Comparison of ENCODE assay signal across 8 cellular contexts in genomic region chr21:31659286-31660133, GRCh38. TPM values are rescaled to one million over a fixed set of nuclear protein-coding genes. Genes with fewer than 3 reads are reported as not detected.
DNase-seq lines count a peak whose midpoint lies in the region; ATAC-seq and TF ChIP-seq lines count a peak whose summit lies in the region.

TSS of gene SOD1 (plus strand) at chr21:31659693. CDS start at chr21:31659770, 77 bp downstream.

- peaks cover 28% of the 10 kb centered on the region for H3K36me3 Mint-ChIP-seq in type B pancreatic cell

- H3K9me3 ChIP-seq in adrenal gland (replicated peaks in 1 of 3) (no peaks in the 10 kb centered on the region), heart right ventricle (no peaks in the 10 kb centered on the region)

- H3K4me3 Mint-ChIP-seq in type B pancreatic cell = peak within 1 kb of the TSS; percentile 100

- intact Hi-C loops in adrenal gland (cut with DNase I) (no loop called here), heart right ventricle (cut with DNase I) (loop anchor here in 1 of 10 donors (5.0 kb wide), 1 partner anchor 73 kb away; the partner anchor contains the start of gene SCAF4), posterior cingulate gyrus (cut with DNase I) (loop anchor here (1.0 kb wide), 1 partner anchor 73 kb away; the partner anchor contains the start of gene SCAF4)

- H3K9me3 Mint-ChIP-seq in type B pancreatic cell = peaks cover 5% of the 10 kb centered on the region

- TF ChIP-seq CTCF in adrenal gland (IDR thresholded peaks at IDR 0.05) (peak in 4 of 6 experiments; percentile 23 to 42 (median 24)), heart right ventricle (IDR thresholded peaks at IDR 0.05) (peak in 7 of 9 donors; percentile 13 to 50 (median 29)), type B pancreatic cell (conservative IDR thresholded peaks at IDR 0.05) (peak; percentile 15)

- H3K36me3 ChIP-seq in adrenal gland (replicated peaks in 1 of 2) (peaks cover 0 to 12% of the 10 kb centered on the region in 2 donors), heart right ventricle (peaks cover 0 to 25% (median 3%) of the 10 kb centered on the region in 9 donors)

- ATAC-seq in HG02884 (IDR thresholded peaks at IDR 0.05; ENCODE audit: unreplicated experiment) = peak; percentile 92
- peak; percentile 96 to 99 (median 98) for ATAC-seq in heart right ventricle

- H3K27me3 ChIP-seq in adrenal gland (no peaks in the 10 kb centered on the region), heart right ventricle (no peaks in the 10 kb centered on the region)

- no peaks in the 10 kb centered on the region for H3K27me3 Mint-ChIP-seq in type B pancreatic cell

- WGBS in adrenal gland, 4 donors = 0 to 2% (median 1%) methylated on average over 21 to 91 of the region's 91 CpGs
- 1 to 2% methylated on average over 90 to 91 of the region's 91 CpGs for WGBS in heart right ventricle, 2 donors

- TF ChIP-seq POLR2A in GM15510 (IDR thresholded peaks at IDR 0.05; ENCODE audit: borderline replicate concordance, extremely low read depth, insufficient read length) (peak; percentile 99), adrenal gland (IDR thresholded peaks at IDR 0.05) (peak; percentile 93 to 95)

- peak within 1 kb of the TSS; percentile 31 to 78 (median 54) for H3K4me3 ChIP-seq in adrenal gland
- H3K4me3 ChIP-seq in heart right ventricle = peak within 1 kb of the TSS; percentile 59 to 88 (median 83)

- peaks cover 32% of the 10 kb centered on the region for H3K4me1 Mint-ChIP-seq in type B pancreatic cell (ENCODE audit: unreplicated experiment)

- H3K4me1 ChIP-seq in adrenal gland (replicated peaks in 1 of 2) = peaks cover 3 to 50% of the 10 kb centered on the region in 2 donors
- peaks cover 3 to 45% (median 27%) of the 10 kb centered on the region in 9 donors for H3K4me1 ChIP-seq in heart right ventricle

- H3K27ac Mint-ChIP-seq in type B pancreatic cell = peak within 1 kb of the TSS; percentile 96

- DNase-seq in NCI-H146 treated with DMSO at 0.1 percent for 48 hours (lab: John Stamatoyannopoulos, UW; ENCODE audit: unreplicated experiment) = peak; percentile 71
- peak; percentile 93 to 97 (median 94) for DNase-seq in T-helper 1 cell
- peak; percentile 95 to 98 (median 96) for DNase-seq in adrenal gland
- peak; percentile 96 for DNase-seq in heart right ventricle
- DNase-seq in posterior cingulate gyrus = peak; percentile 92 to 100 (median 98)
- DNase-seq in type B pancreatic cell (ENCODE audit: extremely low spot score, unreplicated experiment) = peak; percentile 94

- peak within 1 kb of the TSS; percentile 71 to 97 (median 90) for H3K27ac ChIP-seq in adrenal gland
- H3K27ac ChIP-seq in heart right ventricle = peak within 1 kb of the TSS; percentile 84 to 97 (median 90)

RNA-seq across cellular contexts. Expression of gene SOD1, which starts in this region (rescaled TPM):
- total RNA-seq in adrenal gland = 100 to 1,000 TPM; 370 to 643 (median 493) TPM
- polyA plus RNA-seq in adrenal gland = 1,000 to 10,000 TPM in 2 of 3 donors, 100 to 1,000 TPM in 1; 361 to 1,287 (median 1,018) TPM
- total RNA-seq in heart right ventricle = 100 to 1,000 TPM; 358 to 456 (median 427) TPM
- 100 to 1,000 TPM; 411 to 418 TPM for polyA plus RNA-seq in heart right ventricle
- 171 and 232 TPM in 2 replicates for total RNA-seq in type B pancreatic cell (ENCODE audit: low replicate concordance)

Comparison
In these comparisons a context has a peak if more than half of its experiments do, and no peak if none do; other contexts are left out.
1. Peak in every context shown above with its lines: DNase-seq, ATAC-seq, H3K4me3 ChIP-seq and H3K27ac ChIP-seq.